In genomic region chrX:18377802-18378201, GRCh38 we compare ENCODE assay signal across 1 cellular context.
TF ChIP-seq lines count a peak whose summit lies in the region.

No MANE protein-coding gene starts in this region.

TF ChIP-seq in GM23338, 12 proteins besides CTCF, POLR2A, EP300 and RAD21 (continued from another document):
- TF ChIP-seq, protein P1, sequence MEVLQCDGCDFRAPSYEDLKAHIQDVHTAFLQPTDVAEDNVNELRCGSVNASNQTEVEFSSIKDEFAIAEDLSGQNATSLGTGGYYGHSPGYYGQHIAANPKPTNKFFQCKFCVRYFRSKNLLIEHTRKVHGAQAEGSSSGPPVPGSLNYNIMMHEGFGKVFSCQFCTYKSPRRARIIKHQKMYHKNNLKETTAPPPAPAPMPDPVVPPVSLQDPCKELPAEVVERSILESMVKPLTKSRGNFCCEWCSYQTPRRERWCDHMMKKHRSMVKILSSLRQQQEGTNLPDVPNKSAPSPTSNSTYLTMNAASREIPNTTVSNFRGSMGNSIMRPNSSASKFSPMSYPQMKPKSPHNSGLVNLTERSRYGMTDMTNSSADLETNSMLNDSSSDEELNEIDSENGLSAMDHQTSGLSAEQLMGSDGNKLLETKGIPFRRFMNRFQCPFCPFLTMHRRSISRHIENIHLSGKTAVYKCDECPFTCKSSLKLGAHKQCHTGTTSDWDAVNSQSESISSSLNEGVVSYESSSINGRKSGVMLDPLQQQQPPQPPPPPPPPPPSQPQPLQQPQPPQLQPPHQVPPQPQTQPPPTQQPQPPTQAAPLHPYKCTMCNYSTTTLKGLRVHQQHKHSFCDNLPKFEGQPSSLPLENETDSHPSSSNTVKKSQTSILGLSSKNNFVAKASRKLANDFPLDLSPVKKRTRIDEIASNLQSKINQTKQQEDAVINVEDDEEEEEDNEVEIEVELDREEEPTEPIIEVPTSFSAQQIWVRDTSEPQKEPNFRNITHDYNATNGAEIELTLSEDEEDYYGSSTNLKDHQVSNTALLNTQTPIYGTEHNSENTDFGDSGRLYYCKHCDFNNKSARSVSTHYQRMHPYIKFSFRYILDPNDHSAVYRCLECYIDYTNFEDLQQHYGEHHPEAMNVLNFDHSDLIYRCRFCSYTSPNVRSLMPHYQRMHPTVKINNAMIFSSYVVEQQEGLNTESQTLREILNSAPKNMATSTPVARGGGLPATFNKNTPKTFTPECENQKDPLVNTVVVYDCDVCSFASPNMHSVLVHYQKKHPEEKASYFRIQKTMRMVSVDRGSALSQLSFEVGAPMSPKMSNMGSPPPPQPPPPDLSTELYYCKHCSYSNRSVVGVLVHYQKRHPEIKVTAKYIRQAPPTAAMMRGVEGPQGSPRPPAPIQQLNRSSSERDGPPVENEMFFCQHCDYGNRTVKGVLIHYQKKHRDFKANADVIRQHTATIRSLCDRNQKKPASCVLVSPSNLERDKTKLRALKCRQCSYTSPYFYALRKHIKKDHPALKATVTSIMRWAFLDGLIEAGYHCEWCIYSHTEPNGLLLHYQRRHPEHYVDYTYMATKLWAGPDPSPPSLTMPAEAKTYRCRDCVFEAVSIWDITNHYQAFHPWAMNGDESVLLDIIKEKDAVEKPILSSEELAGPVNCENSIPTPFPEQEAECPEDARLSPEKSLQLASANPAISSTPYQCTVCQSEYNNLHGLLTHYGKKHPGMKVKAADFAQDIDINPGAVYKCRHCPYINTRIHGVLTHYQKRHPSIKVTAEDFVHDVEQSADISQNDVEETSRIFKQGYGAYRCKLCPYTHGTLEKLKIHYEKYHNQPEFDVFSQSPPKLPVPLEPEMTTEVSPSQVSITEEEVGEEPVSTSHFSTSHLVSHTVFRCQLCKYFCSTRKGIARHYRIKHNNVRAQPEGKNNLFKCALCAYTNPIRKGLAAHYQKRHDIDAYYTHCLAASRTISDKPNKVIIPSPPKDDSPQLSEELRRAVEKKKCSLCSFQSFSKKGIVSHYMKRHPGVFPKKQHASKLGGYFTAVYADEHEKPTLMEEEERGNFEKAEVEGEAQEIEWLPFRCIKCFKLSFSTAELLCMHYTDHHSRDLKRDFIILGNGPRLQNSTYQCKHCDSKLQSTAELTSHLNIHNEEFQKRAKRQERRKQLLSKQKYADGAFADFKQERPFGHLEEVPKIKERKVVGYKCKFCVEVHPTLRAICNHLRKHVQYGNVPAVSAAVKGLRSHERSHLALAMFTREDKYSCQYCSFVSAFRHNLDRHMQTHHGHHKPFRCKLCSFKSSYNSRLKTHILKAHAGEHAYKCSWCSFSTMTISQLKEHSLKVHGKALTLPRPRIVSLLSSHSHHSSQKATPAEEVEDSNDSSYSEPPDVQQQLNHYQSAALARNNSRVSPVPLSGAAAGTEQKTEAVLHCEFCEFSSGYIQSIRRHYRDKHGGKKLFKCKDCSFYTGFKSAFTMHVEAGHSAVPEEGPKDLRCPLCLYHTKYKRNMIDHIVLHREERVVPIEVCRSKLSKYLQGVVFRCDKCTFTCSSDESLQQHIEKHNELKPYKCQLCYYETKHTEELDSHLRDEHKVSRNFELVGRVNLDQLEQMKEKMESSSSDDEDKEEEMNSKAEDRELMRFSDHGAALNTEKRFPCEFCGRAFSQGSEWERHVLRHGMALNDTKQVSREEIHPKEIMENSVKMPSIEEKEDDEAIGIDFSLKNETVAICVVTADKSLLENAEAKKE (CRISPR knock-in tag; IDR thresholded peaks at IDR 0.05) = no peak
- no peak for TF ChIP-seq JUNB (IDR thresholded peaks at IDR 0.05; ENCODE audit: unreplicated experiment)
TF ChIP-seq in GM23338: peak in this region for 0.
